Comparison of ENCODE assay signal across 17 cellular contexts in the genomic region with DNA sequence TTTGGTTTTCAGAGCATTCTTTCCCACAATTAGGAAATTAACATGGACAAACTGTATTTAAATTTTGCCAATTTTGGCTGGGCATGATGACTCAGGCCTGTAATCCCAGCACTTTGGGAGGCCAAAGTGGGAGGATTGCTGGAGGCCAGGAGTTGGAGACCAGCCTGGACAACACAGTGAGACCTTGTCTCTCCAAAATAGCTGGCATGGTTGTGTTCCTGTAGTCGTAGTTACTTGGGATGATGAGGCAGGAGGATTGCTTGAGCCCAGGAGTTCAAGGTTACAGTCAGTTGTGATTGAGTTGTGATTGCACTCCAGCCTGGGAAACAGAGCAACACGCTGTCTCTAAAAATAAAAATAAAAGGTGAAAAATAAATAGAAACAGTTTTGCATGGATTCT.
"Had no signal": no experiment of that assay in that cellular context is flagged by ENCODE, and none has a peak within 500 bp of the region (broad histone marks: within the 10 kb centered on the region; RNA-seq: fewer than 3 reads in every experiment).

No MANE protein-coding gene starts in this region.

- H3K27ac ChIP-seq: coronary artery, epithelial cell of prostate, gastrocnemius medialis, hepatocyte, transverse colon had no signal

- H3K9me3 ChIP-seq: gastrocnemius medialis, transverse colon had no signal

- H3K4me3 ChIP-seq: coronary artery, gastrocnemius medialis, hepatocyte, transverse colon had no signal

- DNase-seq: activated CD4-positive, alpha-beta memory T cell treated with anti-CD3 and anti-CD28 coated beads, Interleukin-2, amount 10 ng/mL, durations not matched to agents 7 days and 5 days; activated effector memory CD4-positive, alpha-beta T cell treated with Interleukin-2 at 50 U/mL for 16 hours; anterior cingulate cortex; effector memory CD4-positive, alpha-beta T cell; gastrocnemius medialis; kidney; left ventricle myocardium superior; mesendoderm; Right ventricle myocardium superior; stimulated activated CD4-positive, alpha-beta T cell treated with anti-CD3 and anti-CD28 coated beads, Interleukin-4, amount 100 ng/mL, for 4 hours; transverse colon had no signal

- H3K27me3 ChIP-seq: gastrocnemius medialis, hepatocyte, transverse colon had no signal

- H3K27me3 Mint-ChIP-seq: activated CD4-positive, alpha-beta memory T cell treated with anti-CD3 and anti-CD28 coated beads, Interleukin-2, amount 10 ng/mL, durations not matched to agents 7 days and 5 days; activated naive CD8-positive, alpha-beta T cell had no signal

- H3K4me3 Mint-ChIP-seq: activated CD4-positive, alpha-beta memory T cell treated with anti-CD3 and anti-CD28 coated beads, Interleukin-2, amount 10 ng/mL, durations not matched to agents 7 days and 5 days; activated naive CD8-positive, alpha-beta T cell; nephron; T-helper 2 cell treated with Interferon-gamma antibody and Interleukin-4, amounts not matched to agents 5 μg/mL and 100 μg/mL, for 36 hours had no signal

- ATAC-seq: gastrocnemius medialis, left ventricle myocardium superior had no signal

- H3K9me3 Mint-ChIP-seq: activated CD4-positive, alpha-beta memory T cell treated with anti-CD3 and anti-CD28 coated beads, Interleukin-2, amount 10 ng/mL, durations not matched to agents 7 days and 5 days; nephron; T-helper 2 cell treated with Interferon-gamma antibody and Interleukin-4, amounts not matched to agents 5 μg/mL and 100 μg/mL, for 36 hours had no signal
